8 cellular contexts compared by ENCODE assay signal in genomic region chr5:154937718-154938466, GRCh38. TPM values are rescaled to one million over a fixed set of nuclear protein-coding genes. Genes with fewer than 3 reads are reported as not detected.
DNase-seq lines count a peak whose midpoint lies in the region; ATAC-seq and TF ChIP-seq lines count a peak whose summit lies in the region.

GEMIN5 (minus strand) TSS chr5:154938211; CDS start chr5:154938133, 78 bp downstream.

- H3K36me3 ChIP-seq in esophagus squamous epithelium = peaks cover 0 to 27% (median 0%) of the 10 kb centered on the region in 3 donors

- 0% methylated on average over 4 of the region's 61 CpGs; no CpG with 5 or more reads in 1 of the 2 donors for WGBS in esophagus squamous epithelium, 2 donors

- TF ChIP-seq CTCF in esophagus squamous epithelium (IDR thresholded peaks at IDR 0.05) = peak in 1 of 6 experiments; percentile 22

- H3K4me3 ChIP-seq in esophagus squamous epithelium = peak within 1 kb of the TSS; percentile 71 to 87 (median 80)

- peak; percentile 21 for DNase-seq in DMS153 (lab: John Stamatoyannopoulos, UW)
- DNase-seq in HuH-7.5 (ENCODE audit: low spot score) = peak; percentile 85
- DNase-seq in activated T-cell treated with anti-CD3 and anti-CD28 coated beads, Interleukin-2, amount 50 U/mL, for 48 hours = peak; percentile 87 to 91
- DNase-seq in esophagus squamous epithelium (lab: John Stamatoyannopoulos, UW) = peak; percentile 10
- peak; percentile 87 for DNase-seq in myocyte (ENCODE audit: low read depth)
- peak; percentile 68 to 71 for DNase-seq in stimulated activated CD8-positive, alpha-beta memory T cell treated with anti-CD3 and anti-CD28 coated beads, Interleukin-7, amount 100 ng/mL, for 48 hours (ENCODE audit: extremely low read depth in 1 of 2, low read depth in 1 of 2)

- ATAC-seq in GM21526 (IDR thresholded peaks at IDR 0.05; ENCODE audit: low FRiP score, unreplicated experiment) = peak; percentile 87

- peaks cover 10 to 49% (median 33%) of the 10 kb centered on the region in 3 donors for H3K4me1 ChIP-seq in esophagus squamous epithelium

- TF ChIP-seq POLR2A in esophagus squamous epithelium (IDR thresholded peaks at IDR 0.05) = peak in 2 of 4 donors; percentile 38 to 41

- intact Hi-C loops in esophagus squamous epithelium (cut with DNase I) = no loop called here

- no peaks in the 10 kb centered on the region for H3K9me3 ChIP-seq in esophagus squamous epithelium

- H3K27me3 ChIP-seq in esophagus squamous epithelium = no peaks in the 10 kb centered on the region

- H3K27ac ChIP-seq in esophagus squamous epithelium = peak within 1 kb of the TSS; percentile 75 to 80 (median 76)

TF ChIP-seq in PFSK-1, 5 proteins besides CTCF, POLR2A, EP300 and RAD21:
- peak in 1 of 2 experiments; percentile 56; a peak in 1 of 4 replicates for TF ChIP-seq REST (IDR thresholded peaks at IDR 0.05; ENCODE audit: insufficient read depth in 1 of 2, low read depth in 2 of 2, low read length in 2 of 2)
- TF ChIP-seq TAF1 (IDR thresholded peaks at IDR 0.05; ENCODE audit: borderline replicate concordance, insufficient read depth, low read length) = peak; percentile 65; the same call in 1 of the 2 replicates
- TF ChIP-seq SIN3A (IDR thresholded peaks at IDR 0.05; ENCODE audit: borderline replicate concordance, insufficient read depth, low read length) = no peak; the same call in 1 of the 2 replicates
- peak; percentile 90 for TF ChIP-seq FOXP2 (optimal IDR thresholded peaks at IDR 0.05; ENCODE audit: borderline replicate concordance, extremely low read depth, extremely low read length, insufficient read depth)
- peak; percentile 78 for TF ChIP-seq POLR2AphosphoS5 (IDR thresholded peaks at IDR 0.05; ENCODE audit: low read depth, low read length)

RNA-seq across cellular contexts. Expression of gene GEMIN5, which starts in this region (rescaled TPM):
- polyA plus RNA-seq in PFSK-1 (2012; ENCODE audit: insufficient read length, low read depth) = 10.3 TPM
- 10 to 100 TPM; 10.1 to 18.1 (median 13.2) TPM for total RNA-seq in esophagus squamous epithelium
- 19.8 and 22.0 TPM in 2 replicates for total RNA-seq in myocyte
- polyA plus RNA-seq in myocyte (2012) = 8.7 TPM

Comparison
In these comparisons a context has a peak if more than half of its experiments do, and no peak if none do; other contexts are left out.
1. Peak in every context shown above with its lines: DNase-seq, ATAC-seq, H3K4me3 ChIP-seq and H3K27ac ChIP-seq.
2. DNase-seq: peak in every context shown above with its lines; median percentile 89 in activated T-cell treated with anti-CD3 and anti-CD28 coated beads, Interleukin-2, amount 50 U/mL, for 48 hours; 87 in myocyte; 85 in HuH-7.5; 70 in stimulated activated CD8-positive, alpha-beta memory T cell treated with anti-CD3 and anti-CD28 coated beads, Interleukin-7, amount 100 ng/mL, for 48 hours; 21 in DMS153; 10 in esophagus squamous epithelium.